21 cellular contexts compared by ENCODE assay signal in the genomic region with DNA sequence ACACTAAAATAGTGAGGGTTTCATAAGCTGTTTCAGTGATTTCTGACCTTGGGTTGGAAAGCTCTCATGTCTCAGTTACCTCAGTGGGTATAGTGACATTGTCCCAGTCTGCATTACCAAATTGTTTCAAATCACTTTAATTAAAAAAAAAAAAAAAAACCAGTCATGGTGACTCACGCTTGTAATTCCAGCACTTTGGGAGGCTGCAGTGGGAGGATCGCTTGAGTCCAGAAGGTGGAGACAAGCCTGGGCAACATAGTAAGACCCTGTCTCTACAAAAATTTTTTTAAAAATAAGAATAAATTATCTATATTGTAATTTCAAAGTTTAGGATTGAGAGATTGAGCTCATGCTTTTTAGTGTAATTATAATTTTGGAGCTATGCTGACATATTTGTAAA.
"Had no signal": no experiment of that assay in that cellular context is flagged by ENCODE, and none has a peak within 500 bp of the region (broad histone marks: within the 10 kb centered on the region; RNA-seq: fewer than 3 reads in every experiment).

No MANE protein-coding gene starts in this region.

- H3K9me3 ChIP-seq: adrenal gland had no signal

- H3K27me3 Mint-ChIP-seq: activated CD8-positive, alpha-beta memory T cell treated with anti-CD3 and anti-CD28 coated beads, Interleukin-2, amount 10 ng/mL, durations not matched to agents 7 days and 5 days; activated naive CD8-positive, alpha-beta T cell treated with anti-CD3 and anti-CD28 coated beads, Interleukin-2, amount 10 ng/mL, durations not matched to agents 7 days and 5 days had no signal

- H3K4me3 ChIP-seq: adrenal gland had no signal

- DNase-seq: activated CD4-positive, alpha-beta T cell treated with anti-CD3 and anti-CD28 coated beads for 4 hours; activated CD4-positive, alpha-beta T cell treated with anti-CD3 and anti-CD28 coated beads, Interleukin-2, amount 50 U/mL, for 48 hours; activated CD8-positive, alpha-beta memory T cell treated with anti-CD3 and anti-CD28 coated beads, Interleukin-2, amount 10 ng/mL, durations not matched to agents 7 days and 5 days; activated naive CD4-positive, alpha-beta T cell treated with anti-CD3 and anti-CD28 coated beads, Interleukin-2, amount 50 U/mL, for 16 hours; activated naive CD8-positive, alpha-beta T cell treated with anti-CD3 and anti-CD28 coated beads, Interleukin-2, amount 10 ng/mL, durations not matched to agents 7 days and 5 days; activated T-cell treated with anti-CD3 and anti-CD28 coated beads, Interleukin-2, amount 50 U/mL, for 72 hours; anterior cingulate cortex; cerebellar nuclear complex; Kasumi-1; KBM-7; NCI-H1105 treated with DMSO at 0.1 percent for 48 hours; NCI-H146; NCI-H187 treated with DMSO at 0.1 percent for 48 hours; NCI-H2081 treated with DMSO at 0.1 percent for 48 hours; NCI-H446; NCI-H524; SIG-M5; T-helper 2 cell; T1000 had no signal

- H3K27ac Mint-ChIP-seq: activated naive CD8-positive, alpha-beta T cell treated with anti-CD3 and anti-CD28 coated beads, Interleukin-2, amount 10 ng/mL, durations not matched to agents 7 days and 5 days; activated T-helper 2 cell treated with anti-CD3 and anti-CD28 coated beads, Interferon-gamma antibody, Interleukin-2, Interleukin-4, amounts not matched to agents 10 μg/mL and 5 μg/mL and 100 μg/mL, durations not matched to agents 14 hours and 24 hours and 36 hours had no signal

- H3K4me3 Mint-ChIP-seq: activated CD8-positive, alpha-beta memory T cell treated with anti-CD3 and anti-CD28 coated beads, Interleukin-2, amount 10 ng/mL, durations not matched to agents 7 days and 5 days; activated naive CD8-positive, alpha-beta T cell treated with anti-CD3 and anti-CD28 coated beads, Interleukin-2, amount 10 ng/mL, durations not matched to agents 7 days and 5 days; activated T-cell treated with anti-CD3 and anti-CD28 coated beads, Interleukin-2, amount 50 U/mL, for 72 hours had no signal

- ATAC-seq: activated CD8-positive, alpha-beta memory T cell treated with anti-CD3 and anti-CD28 coated beads, Interleukin-2, amount 10 ng/mL, durations not matched to agents 7 days and 5 days; activated T-cell treated with anti-CD3 and anti-CD28 coated beads, Interleukin-2, amount 50 U/mL, for 72 hours had no signal
